1 cellular context compared by ENCODE assay signal in genomic region chr1:28882009-28882628, GRCh38.
TF ChIP-seq lines count a peak whose summit lies in the region.

No MANE protein-coding gene starts in this region.

TF ChIP-seq in K562, 482 proteins besides CTCF, POLR2A, EP300 and RAD21 (continued from another document and continues in another):
- TF ChIP-seq, protein P1, sequence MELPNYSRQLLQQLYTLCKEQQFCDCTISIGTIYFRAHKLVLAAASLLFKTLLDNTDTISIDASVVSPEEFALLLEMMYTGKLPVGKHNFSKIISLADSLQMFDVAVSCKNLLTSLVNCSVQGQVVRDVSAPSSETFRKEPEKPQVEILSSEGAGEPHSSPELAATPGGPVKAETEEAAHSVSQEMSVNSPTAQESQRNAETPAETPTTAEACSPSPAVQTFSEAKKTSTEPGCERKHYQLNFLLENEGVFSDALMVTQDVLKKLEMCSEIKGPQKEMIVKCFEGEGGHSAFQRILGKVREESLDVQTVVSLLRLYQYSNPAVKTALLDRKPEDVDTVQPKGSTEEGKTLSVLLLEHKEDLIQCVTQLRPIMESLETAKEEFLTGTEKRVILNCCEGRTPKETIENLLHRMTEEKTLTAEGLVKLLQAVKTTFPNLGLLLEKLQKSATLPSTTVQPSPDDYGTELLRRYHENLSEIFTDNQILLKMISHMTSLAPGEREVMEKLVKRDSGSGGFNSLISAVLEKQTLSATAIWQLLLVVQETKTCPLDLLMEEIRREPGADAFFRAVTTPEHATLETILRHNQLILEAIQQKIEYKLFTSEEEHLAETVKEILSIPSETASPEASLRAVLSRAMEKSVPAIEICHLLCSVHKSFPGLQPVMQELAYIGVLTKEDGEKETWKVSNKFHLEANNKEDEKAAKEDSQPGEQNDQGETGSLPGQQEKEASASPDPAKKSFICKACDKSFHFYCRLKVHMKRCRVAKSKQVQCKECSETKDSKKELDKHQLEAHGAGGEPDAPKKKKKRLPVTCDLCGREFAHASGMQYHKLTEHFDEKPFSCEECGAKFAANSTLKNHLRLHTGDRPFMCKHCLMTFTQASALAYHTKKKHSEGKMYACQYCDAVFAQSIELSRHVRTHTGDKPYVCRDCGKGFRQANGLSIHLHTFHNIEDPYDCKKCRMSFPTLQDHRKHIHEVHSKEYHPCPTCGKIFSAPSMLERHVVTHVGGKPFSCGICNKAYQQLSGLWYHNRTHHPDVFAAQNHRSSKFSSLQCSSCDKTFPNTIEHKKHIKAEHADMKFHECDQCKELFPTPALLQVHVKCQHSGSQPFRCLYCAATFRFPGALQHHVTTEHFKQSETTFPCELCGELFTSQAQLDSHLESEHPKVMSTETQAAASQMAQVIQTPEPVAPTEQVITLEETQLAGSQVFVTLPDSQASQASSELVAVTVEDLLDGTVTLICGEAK (IDR thresholded peaks at IDR 0.05): peak; percentile 63; the same call in 1 of the 2 replicates
- TF ChIP-seq, protein P1 (CRISPR knock-in tag; IDR thresholded peaks at IDR 0.05): no peak
- TF ChIP-seq SMARCE1 (IDR thresholded peaks at IDR 0.05) (peak; percentile 68), KLF16 (IDR thresholded peaks at IDR 0.05) (peak; percentile 78), ELF1 (tag; IDR thresholded peaks at IDR 0.05) (peak; percentile 98), GTF2E2 (tag; IDR thresholded peaks at IDR 0.05) (no peak), FOSL1 (tag; conservative IDR thresholded peaks at IDR 0.05) (peak; percentile 65), SPI1 (IDR thresholded peaks at IDR 0.05; ENCODE audit: borderline replicate concordance, low read depth, low read length) (peak; percentile 96), RBM39 (optimal IDR thresholded peaks at IDR 0.05; ENCODE audit: low read depth, low read length) (peak; percentile 69), PTRF (tag; IDR thresholded peaks at IDR 0.05) (no peak), HDAC3 (IDR thresholded peaks at IDR 0.05; ENCODE audit: borderline replicate concordance, partially characterized antibody) (peak; percentile 78), ZNF639 (CRISPR knock-in tag; conservative IDR thresholded peaks at IDR 0.05 in 1 of 2, IDR thresholded peaks at IDR 0.05 in 1 of 2) (peak in 1 of 2 experiments; percentile 75; a peak in 1 of 4 replicates), JUN (IDR thresholded peaks at IDR 0.05; ENCODE audit: borderline replicate concordance, low read depth, low read length) (peak; percentile 46), JUN (CRISPR knock-in tag; IDR thresholded peaks at IDR 0.05; ENCODE audit: borderline replicate concordance) (no peak), KDM4B (IDR thresholded peaks at IDR 0.05; ENCODE audit: borderline replicate concordance in 2 of 2, low read depth in 1 of 2) (peak in 1 of 2 experiments; percentile 73; a peak in 2 of 4 replicates), RFX1 (IDR thresholded peaks at IDR 0.05) (no peak; the same call in 1 of the 2 replicates), RNF2 (IDR thresholded peaks at IDR 0.05) (peak; percentile 66; the same call in 1 of the 2 replicates), JUND (IDR thresholded peaks at IDR 0.05; ENCODE audit: borderline replicate concordance, low read depth, low read length) (peak; percentile 81), JUND (tag; IDR thresholded peaks at IDR 0.05; ENCODE audit: borderline replicate concordance, low read depth, low read length) (peak; percentile 83; the same call in 2 of the 3 replicates), DNMT1 (IDR thresholded peaks at IDR 0.05) (no peak), E2F4 (CRISPR knock-in tag; IDR thresholded peaks at IDR 0.05; ENCODE audit: low read depth) (peak; percentile 27; the same call in 1 of the 2 replicates), ID3 (CRISPR knock-in tag; IDR thresholded peaks at IDR 0.05) (no peak), ID3 (tag; IDR thresholded peaks at IDR 0.05) (0 out of 2 replicates have a peak, but pooled peaks have one; percentile 74), ZNF444 (CRISPR knock-in tag; IDR thresholded peaks at IDR 0.05) (0 out of 2 replicates have a peak, but pooled peaks have one; percentile 21), MECOM (CRISPR knock-in tag; IDR thresholded peaks at IDR 0.05) (0 out of 2 replicates have a peak, but pooled peaks have one; percentile 43), SRSF3 (IDR thresholded peaks at IDR 0.05; ENCODE audit: insufficient read depth, low read length) (no peak), GATA2 (CRISPR knock-in tag; IDR thresholded peaks at IDR 0.05) (peak; percentile 67), ETV6 (IDR thresholded peaks at IDR 0.05; ENCODE audit: borderline replicate concordance in 1 of 2, low read depth in 2 of 2, low read length in 1 of 2) (peak; percentile 20 to 68; a peak in 1 of 4 replicates), ETV6 (CRISPR knock-in tag; IDR thresholded peaks at IDR 0.05; ENCODE audit: borderline replicate concordance) (no peak), PTBP1 (IDR thresholded peaks at IDR 0.05; ENCODE audit: low read depth, low read length) (peak; percentile 91), SRF (CRISPR knock-in tag; IDR thresholded peaks at IDR 0.05) (peak in 1 of 2 experiments; percentile 59; a peak in 1 of 4 replicates)
- TF ChIP-seq, protein P2, sequence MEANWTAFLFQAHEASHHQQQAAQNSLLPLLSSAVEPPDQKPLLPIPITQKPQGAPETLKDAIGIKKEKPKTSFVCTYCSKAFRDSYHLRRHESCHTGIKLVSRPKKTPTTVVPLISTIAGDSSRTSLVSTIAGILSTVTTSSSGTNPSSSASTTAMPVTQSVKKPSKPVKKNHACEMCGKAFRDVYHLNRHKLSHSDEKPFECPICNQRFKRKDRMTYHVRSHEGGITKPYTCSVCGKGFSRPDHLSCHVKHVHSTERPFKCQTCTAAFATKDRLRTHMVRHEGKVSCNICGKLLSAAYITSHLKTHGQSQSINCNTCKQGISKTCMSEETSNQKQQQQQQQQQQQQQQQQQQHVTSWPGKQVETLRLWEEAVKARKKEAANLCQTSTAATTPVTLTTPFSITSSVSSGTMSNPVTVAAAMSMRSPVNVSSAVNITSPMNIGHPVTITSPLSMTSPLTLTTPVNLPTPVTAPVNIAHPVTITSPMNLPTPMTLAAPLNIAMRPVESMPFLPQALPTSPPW (CRISPR knock-in tag; IDR thresholded peaks at IDR 0.05): peak; percentile 68; the same call in 1 of the 2 replicates
- TF ChIP-seq, protein P3, sequence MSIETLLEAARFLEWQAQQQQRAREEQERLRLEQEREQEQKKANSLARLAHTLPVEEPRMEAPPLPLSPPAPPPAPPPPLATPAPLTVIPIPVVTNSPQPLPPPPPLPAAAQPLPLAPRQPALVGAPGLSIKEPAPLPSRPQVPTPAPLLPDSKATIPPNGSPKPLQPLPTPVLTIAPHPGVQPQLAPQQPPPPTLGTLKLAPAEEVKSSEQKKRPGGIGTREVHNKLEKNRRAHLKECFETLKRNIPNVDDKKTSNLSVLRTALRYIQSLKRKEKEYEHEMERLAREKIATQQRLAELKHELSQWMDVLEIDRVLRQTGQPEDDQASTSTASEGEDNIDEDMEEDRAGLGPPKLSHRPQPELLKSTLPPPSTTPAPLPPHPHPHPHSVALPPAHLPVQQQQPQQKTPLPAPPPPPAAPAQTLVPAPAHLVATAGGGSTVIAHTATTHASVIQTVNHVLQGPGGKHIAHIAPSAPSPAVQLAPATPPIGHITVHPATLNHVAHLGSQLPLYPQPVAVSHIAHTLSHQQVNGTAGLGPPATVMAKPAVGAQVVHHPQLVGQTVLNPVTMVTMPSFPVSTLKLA (conservative IDR thresholded peaks at IDR 0.05): peak; percentile 51 to 73; a peak in 3 of 4 replicates
- TF ChIP-seq, protein P4, sequence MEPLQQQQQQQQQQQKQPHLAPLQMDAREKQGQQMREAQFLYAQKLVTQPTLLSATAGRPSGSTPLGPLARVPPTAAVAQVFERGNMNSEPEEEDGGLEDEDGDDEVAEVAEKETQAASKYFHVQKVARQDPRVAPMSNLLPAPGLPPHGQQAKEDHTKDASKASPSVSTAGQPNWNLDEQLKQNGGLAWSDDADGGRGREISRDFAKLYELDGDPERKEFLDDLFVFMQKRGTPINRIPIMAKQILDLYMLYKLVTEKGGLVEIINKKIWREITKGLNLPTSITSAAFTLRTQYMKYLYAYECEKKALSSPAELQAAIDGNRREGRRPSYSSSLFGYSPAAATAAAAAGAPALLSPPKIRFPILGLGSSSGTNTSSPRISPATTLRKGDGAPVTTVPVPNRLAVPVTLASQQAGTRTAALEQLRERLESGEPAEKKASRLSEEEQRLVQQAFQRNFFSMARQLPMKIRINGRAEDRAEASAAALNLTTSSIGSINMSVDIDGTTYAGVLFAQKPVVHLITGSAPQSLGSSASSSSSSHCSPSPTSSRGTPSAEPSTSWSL (CRISPR knock-in tag; IDR thresholded peaks at IDR 0.05; ENCODE audit: borderline replicate concordance): 0 out of 2 replicates have a peak, but pooled peaks have one; percentile 4
- TF ChIP-seq, protein P5, sequence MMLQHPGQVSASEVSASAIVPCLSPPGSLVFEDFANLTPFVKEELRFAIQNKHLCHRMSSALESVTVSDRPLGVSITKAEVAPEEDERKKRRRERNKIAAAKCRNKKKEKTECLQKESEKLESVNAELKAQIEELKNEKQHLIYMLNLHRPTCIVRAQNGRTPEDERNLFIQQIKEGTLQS (IDR thresholded peaks at IDR 0.05): peak; percentile 57; the same call in 1 of the 2 replicates
- TF ChIP-seq, protein P5 (CRISPR knock-in tag; conservative IDR thresholded peaks at IDR 0.05): 0 out of 2 replicates have a peak, but pooled peaks have one; percentile 31
- TF ChIP-seq, protein P6, sequence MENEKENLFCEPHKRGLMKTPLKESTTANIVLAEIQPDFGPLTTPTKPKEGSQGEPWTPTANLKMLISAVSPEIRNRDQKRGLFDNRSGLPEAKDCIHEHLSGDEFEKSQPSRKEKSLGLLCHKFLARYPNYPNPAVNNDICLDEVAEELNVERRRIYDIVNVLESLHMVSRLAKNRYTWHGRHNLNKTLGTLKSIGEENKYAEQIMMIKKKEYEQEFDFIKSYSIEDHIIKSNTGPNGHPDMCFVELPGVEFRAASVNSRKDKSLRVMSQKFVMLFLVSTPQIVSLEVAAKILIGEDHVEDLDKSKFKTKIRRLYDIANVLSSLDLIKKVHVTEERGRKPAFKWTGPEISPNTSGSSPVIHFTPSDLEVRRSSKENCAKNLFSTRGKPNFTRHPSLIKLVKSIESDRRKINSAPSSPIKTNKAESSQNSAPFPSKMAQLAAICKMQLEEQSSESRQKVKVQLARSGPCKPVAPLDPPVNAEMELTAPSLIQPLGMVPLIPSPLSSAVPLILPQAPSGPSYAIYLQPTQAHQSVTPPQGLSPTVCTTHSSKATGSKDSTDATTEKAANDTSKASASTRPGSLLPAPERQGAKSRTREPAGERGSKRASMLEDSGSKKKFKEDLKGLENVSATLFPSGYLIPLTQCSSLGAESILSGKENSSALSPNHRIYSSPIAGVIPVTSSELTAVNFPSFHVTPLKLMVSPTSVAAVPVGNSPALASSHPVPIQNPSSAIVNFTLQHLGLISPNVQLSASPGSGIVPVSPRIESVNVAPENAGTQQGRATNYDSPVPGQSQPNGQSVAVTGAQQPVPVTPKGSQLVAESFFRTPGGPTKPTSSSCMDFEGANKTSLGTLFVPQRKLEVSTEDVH (IDR thresholded peaks at IDR 0.05; ENCODE audit: low read depth, partially characterized antibody): peak; percentile 84
